18 cellular contexts compared by ENCODE assay signal in genomic region chr11:78783301-78783700, GRCh38.
DNase-seq lines count a peak whose midpoint lies in the region; ATAC-seq, FAIRE-seq and TF ChIP-seq lines count a peak whose summit lies in the region.
"Had no signal": no experiment of that assay in that cellular context is flagged by ENCODE, and none has a peak within 500 bp of the region (broad histone marks: within the 10 kb centered on the region; RNA-seq: fewer than 3 reads in every experiment).

No MANE protein-coding gene starts in this region.

- H3K14ac ChIP-seq in mesenchymal stem cell (ENCODE audit: low read length in 2 of 2): no peak overlapping the region

- H3K18ac ChIP-seq in mesenchymal stem cell (ENCODE audit: low read depth in 1 of 2, low read length in 2 of 2): no peak overlapping the region

- no peaks in the 10 kb centered on the region for H3K36me3 ChIP-seq in astrocyte (ENCODE audit: insufficient read depth, low read length)
- H3K36me3 ChIP-seq in HAP-1 (replicated peaks): no peaks in the 10 kb centered on the region
- H3K36me3 ChIP-seq in mesenchymal stem cell (ENCODE audit: control insufficient read depth in 1 of 2, insufficient read depth in 2 of 2, low read depth in 1 of 2, low read length in 2 of 2): peaks cover 0 to 4% of the 10 kb centered on the region in 2 experiments

- no peak overlapping the region for H3K4me3 Mint-ChIP-seq in astrocyte (ENCODE audit: unreplicated experiment)
- H3K4me3 Mint-ChIP-seq: B cell; CD4-positive, alpha-beta T cell had no signal

- H4K8ac ChIP-seq in mesenchymal stem cell (ENCODE audit: low read length): no peak overlapping the region

- peak overlapping the region; percentile 37 for H3K4me2 ChIP-seq in astrocyte (ENCODE audit: low read length)
- no peak overlapping the region for H3K4me2 ChIP-seq in mesenchymal stem cell (ENCODE audit: low read length, poor library complexity, severe bottlenecking)

- H3K27me3 ChIP-seq in astrocyte (ENCODE audit: insufficient read depth, low read length) (no peaks in the 10 kb centered on the region), HAP-1 (ENCODE audit: low read depth) (no peaks in the 10 kb centered on the region), mesenchymal stem cell (ENCODE audit: control insufficient read depth in 1 of 2, insufficient read depth in 1 of 2, low read length in 2 of 2) (no peaks in the 10 kb centered on the region)

- H3K4me1 Mint-ChIP-seq in astrocyte (ENCODE audit: low read depth, unreplicated experiment): peaks cover 21% of the 10 kb centered on the region
- H3K4me1 Mint-ChIP-seq: B cell had no signal

- peaks cover 2% of the 10 kb centered on the region for H3K9me3 Mint-ChIP-seq in astrocyte (ENCODE audit: unreplicated experiment)
- H3K9me3 Mint-ChIP-seq: CD4-positive, alpha-beta T cell had no signal

- no peak overlapping the region for H3K27ac Mint-ChIP-seq in astrocyte (ENCODE audit: unreplicated experiment)
- H3K27ac Mint-ChIP-seq: B cell; CD4-positive, alpha-beta T cell had no signal

- no peak overlapping the region for H3K23ac ChIP-seq in mesenchymal stem cell (ENCODE audit: low read length in 2 of 2)

- ATAC-seq in HG03469 (IDR thresholded peaks at IDR 0.05; ENCODE audit: unreplicated experiment): no peak
- ATAC-seq: GM12878, HepG2 had no signal

- in situ Hi-C loops in HAP-1 (cut with MboI; ENCODE audit: low sequenced_read_pairs): no loop called here

- H3K27ac ChIP-seq in astrocyte (ENCODE audit: low read depth, low read length): no peak overlapping the region
- H3K27ac ChIP-seq in mesenchymal stem cell (ENCODE audit: low read length, poor library complexity, severe bottlenecking): no peak overlapping the region
- H3K27ac ChIP-seq: GM23248 had no signal

- peak; percentile 32 for DNase-seq in EH (ENCODE audit: low read depth)
- peak; percentile 78 for DNase-seq in M059J (ENCODE audit: low read depth)
- DNase-seq in astrocyte (ENCODE audit: low read depth): no peak
- DNase-seq in putamen (ENCODE audit: low spot score): peak; percentile 36
- no peak for DNase-seq in HAP-1 (ENCODE audit: low spot score in 2 of 2)
- DNase-seq in retina: no peak
- DNase-seq in mesenchymal stem cell: no peak
- DNase-seq: ACHN; C1 segment of cervical spinal cord; Calu3; CD4-positive, alpha-beta T cell; DMS 273 treated with DMSO at 0.1 percent for 48 hours; GM23248 had no signal

- no peak overlapping the region for H2AK5ac ChIP-seq in mesenchymal stem cell (ENCODE audit: low read length, severe bottlenecking)

- H4K91ac ChIP-seq in mesenchymal stem cell (ENCODE audit: low read length): no peak overlapping the region

- H3K4ac ChIP-seq in mesenchymal stem cell (ENCODE audit: low read depth in 1 of 2, low read length in 2 of 2): no peak overlapping the region

- WGBS in mesenchymal stem cell: 50% methylated on average over 1 of the region's 1 CpG

- peaks cover 6% of the 10 kb centered on the region for H3K27me3 Mint-ChIP-seq in astrocyte (ENCODE audit: low read depth, unreplicated experiment)

- FAIRE-seq in astrocyte (lab: Jason Lieb, UNC): no peak
- FAIRE-seq: GM12878, H54, HepG2 had no signal

- H3K79me2 ChIP-seq in astrocyte (ENCODE audit: insufficient read depth, low read length): no peaks in the 10 kb centered on the region

- H3K4me1 ChIP-seq in astrocyte (ENCODE audit: insufficient read depth, low read length): peaks cover 25% of the 10 kb centered on the region
- H3K4me1 ChIP-seq in HAP-1: no peaks in the 10 kb centered on the region
- peaks cover 7% of the 10 kb centered on the region for H3K4me1 ChIP-seq in mesenchymal stem cell (ENCODE audit: control insufficient read depth, insufficient read depth, low read depth, low read length)

- no peaks in the 10 kb centered on the region for H3K79me1 ChIP-seq in mesenchymal stem cell (replicated peaks; ENCODE audit: low read length, poor library complexity, severe bottlenecking)

- H3K4me3 ChIP-seq in astrocyte (ENCODE audit: insufficient read depth, low read depth, low read length): no peak overlapping the region
- H3K4me3 ChIP-seq in HAP-1: no peak overlapping the region
- no peak overlapping the region for H3K4me3 ChIP-seq in mesenchymal stem cell (ENCODE audit: insufficient read depth in 1 of 2, low read depth in 1 of 2, low read length in 2 of 2)
- H3K4me3 ChIP-seq: GM12878, GM23248 had no signal

- no peak overlapping the region for H3K9ac ChIP-seq in astrocyte (ENCODE audit: low read length)
- no peak overlapping the region for H3K9ac ChIP-seq in mesenchymal stem cell (ENCODE audit: low read length)
- H3K9ac ChIP-seq: GM23248 had no signal

- peak overlapping the region in 1 of 2 experiments; percentile 45 for H2BK12ac ChIP-seq in mesenchymal stem cell (ENCODE audit: low read length in 2 of 2)

- peaks cover 3% of the 10 kb centered on the region for H3K36me3 Mint-ChIP-seq in astrocyte (ENCODE audit: low read depth, unreplicated experiment)

- H3K9me3 ChIP-seq in astrocyte (ENCODE audit: insufficient read depth, low read depth, low read length) (no peaks in the 10 kb centered on the region), HAP-1 (no peaks in the 10 kb centered on the region), mesenchymal stem cell (ENCODE audit: control insufficient read depth, low read length) (no peaks in the 10 kb centered on the region)

- H2BK120ac ChIP-seq in mesenchymal stem cell (ENCODE audit: low read depth, low read length): no peak overlapping the region

- no peaks in the 10 kb centered on the region for H4K20me1 ChIP-seq in astrocyte (ENCODE audit: insufficient read depth, low read length)

- H2BK5ac ChIP-seq in mesenchymal stem cell (ENCODE audit: low read depth, low read length, poor library complexity, severe bottlenecking): no peak overlapping the region

- TF ChIP-seq CTCF in astrocyte (IDR thresholded peaks at IDR 0.05; ENCODE audit: insufficient read depth, low read depth, low read length): no peak

- no peak overlapping the region for H2BK15ac ChIP-seq in mesenchymal stem cell (ENCODE audit: low read depth, poor library complexity, severe bottlenecking)

- H2AFZ ChIP-seq in astrocyte (ENCODE audit: low read depth, low read length) (no peak overlapping the region), mesenchymal stem cell (ENCODE audit: low read depth, low read length) (no peak overlapping the region)
- H2AFZ ChIP-seq: GM23248 had no signal

Comparison
In these comparisons a context has a peak if more than half of its experiments do, and no peak if none do; other contexts are left out.
1. DNase-seq: peak in EH (single experiment), M059J (single experiment) and putamen (single experiment); none in astrocyte (single experiment), HAP-1 (0 of 2), retina (single experiment) and mesenchymal stem cell (single experiment).